In the genomic region with DNA sequence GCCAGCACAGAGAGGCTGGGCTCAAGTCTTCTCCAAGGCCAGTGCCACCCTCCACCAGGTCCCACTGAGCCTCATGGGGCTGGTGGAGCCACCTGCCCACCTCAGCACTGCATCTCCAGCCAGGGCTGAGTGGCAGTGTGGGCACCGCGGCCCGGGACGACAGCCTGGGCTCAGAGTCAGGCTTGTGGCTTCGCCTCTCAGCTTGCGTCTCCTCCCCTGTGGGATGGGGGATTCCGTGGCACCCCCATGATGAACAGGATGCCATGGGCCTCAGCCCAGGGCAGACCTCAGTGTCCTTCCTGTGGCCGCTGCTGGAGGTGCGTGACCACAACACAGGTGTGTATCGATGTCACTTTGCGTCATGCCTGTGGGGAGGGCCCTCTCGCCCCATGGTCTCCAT, we compare ENCODE assay signal across 21 cellular contexts.
"Had no signal": no experiment of that assay in that cellular context is flagged by ENCODE, and none has a peak within 500 bp of the region (broad histone marks: within the 10 kb centered on the region; RNA-seq: fewer than 3 reads in every experiment).

No MANE protein-coding gene starts in this region.

- H3K9me3 ChIP-seq: body of pancreas, heart left ventricle, stomach, suprapubic skin, tibial nerve, uterus had no signal

- H3K27me3 ChIP-seq: body of pancreas, uterus had no signal

- DNase-seq: activated CD4-positive, alpha-beta T cell treated with anti-CD3 and anti-CD28 coated beads for 1 hour; activated CD4-positive, alpha-beta T cell treated with anti-CD3 and anti-CD28 coated beads, Interleukin-2, amount 50 U/mL, for 4 hours; activated CD8-positive, alpha-beta memory T cell treated with anti-CD3 and anti-CD28 coated beads for 24 hours; activated effector memory CD4-positive, alpha-beta T cell treated with Interleukin-2 at 50 U/mL for 16 hours; activated naive CD4-positive, alpha-beta T cell treated with anti-CD3 and anti-CD28 coated beads, Interleukin-2, amount 50 U/mL, for 16 hours; activated naive CD8-positive, alpha-beta T cell treated with anti-CD3 and anti-CD28 coated beads, Interleukin-2, amount 50 U/mL, for 24 hours; activated T-cell treated with anti-CD3 and anti-CD28 coated beads, Interleukin-2, amount 50 U/mL, for 72 hours; body of pancreas; effector CD4-positive, alpha-beta T cell; left colon; naive B cell; occipital lobe; stimulated activated CD4-positive, alpha-beta T cell treated with anti-CD3 and anti-CD28 coated beads, Interleukin-4, amount 100 ng/mL, for 24 hours; stomach; T-cell; WERI-Rb-1 had no signal

- H3K27ac ChIP-seq: body of pancreas, heart left ventricle, stomach, suprapubic skin, tibial nerve, uterus, WERI-Rb-1 had no signal

- H3K4me1 ChIP-seq: suprapubic skin, uterus had no signal

- H3K36me3 ChIP-seq: heart left ventricle, stomach, suprapubic skin, tibial nerve, uterus, WERI-Rb-1 had no signal

- H3K4me3 ChIP-seq: body of pancreas, heart left ventricle, lung, stomach, suprapubic skin, tibial nerve, uterus had no signal
